ENCODE assay signal across 27 cellular contexts in the genomic region with DNA sequence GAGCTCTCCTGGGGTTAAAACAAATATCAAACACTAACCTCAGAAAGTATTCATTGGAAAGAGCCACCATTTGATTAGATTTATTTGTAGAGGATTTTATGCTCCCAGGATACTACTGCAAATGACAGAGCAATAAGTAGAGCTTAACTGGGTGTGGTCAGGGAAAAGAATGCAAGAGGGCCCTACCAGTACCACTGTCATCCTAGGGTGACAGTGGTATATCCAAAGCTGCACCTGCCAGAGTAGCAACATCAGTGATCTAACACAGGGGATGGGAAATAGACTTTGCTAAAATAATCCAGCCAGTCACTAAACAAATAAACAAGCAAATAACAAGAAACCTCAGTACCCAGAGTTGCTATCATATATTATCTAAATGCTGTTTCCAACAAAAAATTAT. TPM values are rescaled to one million over a fixed set of nuclear protein-coding genes. Genes with fewer than 3 reads are reported as not detected.
"Had no signal": no experiment of that assay in that cellular context is flagged by ENCODE, and none has a peak within 500 bp of the region (broad histone marks: within the 10 kb centered on the region; RNA-seq: fewer than 3 reads in every experiment).

No MANE protein-coding gene starts in this region.

- DNase-seq: effector memory CD4-positive, alpha-beta T cell; heart left ventricle; hippocampal formation; mesendoderm; naive thymus-derived CD4-positive, alpha-beta T cell; nephron progenitor cell; retina; right lobe of liver; spleen; stimulated activated CD4-positive, alpha-beta T cell treated with anti-CD3 and anti-CD28 coated beads, Interleukin-15, amount 100 ng/mL, for 24 hours; stimulated activated CD4-positive, alpha-beta T cell treated with anti-CD3 and anti-CD28 coated beads, Interleukin-1b, Interleukin-23, amount 100 ng/mL, for 48 hours; stimulated activated CD4-positive, alpha-beta T cell treated with anti-CD3 and anti-CD28 coated beads, Interleukin-4, amount 100 ng/mL, for 24 hours; stomach; substantia nigra; trophoblast cell had no signal

- H3K4me1 ChIP-seq: heart left ventricle, psoas muscle, right lobe of liver, spleen, vagina had no signal

- H3K27ac Mint-ChIP-seq: naive thymus-derived CD4-positive, alpha-beta T cell; nephron progenitor cell; stimulated activated memory B cell treated with anti-CD40 and anti-IgM and Interleukin-4, amounts not matched to agents 10 μg/mL and 1 μg/mL and 100 μg/mL, for 72 hours had no signal

- H3K9me3 ChIP-seq: neutrophil, psoas muscle, right lobe of liver, vagina had no signal

- H3K27me3 ChIP-seq: heart left ventricle, right lobe of liver, spleen, stomach, vagina had no signal

- H3K36me3 ChIP-seq: heart left ventricle, neutrophil, right lobe of liver, stomach, vagina had no signal

- H3K4me3 ChIP-seq: heart left ventricle, psoas muscle, right lobe of liver, spleen, stomach, vagina had no signal

- ATAC-seq: esophagus mucosa; heart left ventricle; naive thymus-derived CD4-positive, alpha-beta T cell; psoas muscle; right lobe of liver; stimulated activated memory B cell treated with anti-CD40 and anti-IgM and Interleukin-4, amounts not matched to agents 10 μg/mL and 1 μg/mL and 100 μg/mL, for 72 hours had no signal

- H3K27ac ChIP-seq: heart left ventricle, neutrophil, psoas muscle, right lobe of liver, spleen, stomach, vagina had no signal

- H3K4me3 Mint-ChIP-seq: naive thymus-derived CD4-positive, alpha-beta T cell; nephron progenitor cell; stimulated activated memory B cell treated with anti-CD40 and anti-IgM and Interleukin-4, amounts not matched to agents 10 μg/mL and 1 μg/mL and 100 μg/mL, for 72 hours had no signal

- H3K4me1 Mint-ChIP-seq: nephron progenitor cell; stimulated activated memory B cell treated with anti-CD40 and anti-IgM and Interleukin-4, amounts not matched to agents 10 μg/mL and 1 μg/mL and 100 μg/mL, for 72 hours had no signal

RNA-seq across cellular contexts. Expression of a gene that starts 42.1 kb away (rescaled TPM):
- total RNA-seq: esophagus mucosa; fibroblast of lung; glomerular endothelial cell; heart left ventricle; kidney epithelial cell; liver; lung microvascular endothelial cell; naive thymus-derived CD4-positive, alpha-beta T cell; osteoblast; psoas muscle; right lobe of liver; skeletal muscle tissue; spleen; stomach; vagina had no signal
